In genomic region chr2:102082591-102083586, GRCh38 we compare ENCODE assay signal across 1 cellular context.
TF ChIP-seq lines count a peak whose summit lies in the region.

No MANE protein-coding gene starts in this region.

TF ChIP-seq in K562, 482 proteins besides CTCF, POLR2A, EP300 and RAD21 (continued from another document):
- TF ChIP-seq ETS1 (conservative IDR thresholded peaks at IDR 0.05; ENCODE audit: control insufficient read depth, low read depth, low read length) (no peak), SPI1 (IDR thresholded peaks at IDR 0.05; ENCODE audit: borderline replicate concordance, low read depth, low read length) (peak; percentile 80), THAP7 (CRISPR knock-in tag; IDR thresholded peaks at IDR 0.05) (no peak), GABPB1 (CRISPR knock-in tag; IDR thresholded peaks at IDR 0.05) (no peak), TBL1XR1 (IDR thresholded peaks at IDR 0.05; ENCODE audit: low read length in 2 of 2) (no peak), MITF (IDR thresholded peaks at IDR 0.05) (no peak), ZNF146 (CRISPR knock-in tag; IDR thresholded peaks at IDR 0.05; ENCODE audit: unreplicated experiment) (no peak), CLOCK (CRISPR knock-in tag; IDR thresholded peaks at IDR 0.05; ENCODE audit: borderline replicate concordance) (no peak), ZNF592 (IDR thresholded peaks at IDR 0.05) (no peak), PPARD (CRISPR knock-in tag; IDR thresholded peaks at IDR 0.05) (no peak), PCBP2 (IDR thresholded peaks at IDR 0.05; ENCODE audit: low read depth, low read length, poor library complexity, severe bottlenecking) (no peak), ZNF175 (CRISPR knock-in tag; IDR thresholded peaks at IDR 0.05; ENCODE audit: low read depth) (no peak), MAZ (CRISPR knock-in tag; conservative IDR thresholded peaks at IDR 0.05 in 1 of 2, IDR thresholded peaks at IDR 0.05 in 1 of 2) (no peak), CHAMP1 (IDR thresholded peaks at IDR 0.05) (no peak), ARID1B (IDR thresholded peaks at IDR 0.05) (0 out of 2 replicates have a peak, but pooled peaks have one; percentile 21), MTA1 (IDR thresholded peaks at IDR 0.05; ENCODE audit: borderline replicate concordance) (no peak), ZKSCAN1 (IDR thresholded peaks at IDR 0.05; ENCODE audit: low read depth, low read length) (no peak), MED1 (CRISPR knock-in tag; IDR thresholded peaks at IDR 0.05; ENCODE audit: borderline replicate concordance) (no peak), MAFF (IDR thresholded peaks at IDR 0.05; ENCODE audit: low read length) (no peak), BCL6 (CRISPR knock-in tag; IDR thresholded peaks at IDR 0.05) (no peak), ZNF75A (CRISPR knock-in tag; IDR thresholded peaks at IDR 0.05) (no peak), ZNF316 (IDR thresholded peaks at IDR 0.05) (peak; percentile 38; the same call in 1 of the 2 replicates), ARID2 (IDR thresholded peaks at IDR 0.05) (no peak), EZH2 (IDR thresholded peaks at IDR 0.05; ENCODE audit: borderline replicate concordance, low read depth, low read length) (no peak), ZNF707 (CRISPR knock-in tag; conservative IDR thresholded peaks at IDR 0.05) (no peak), PTTG1 (tag; IDR thresholded peaks at IDR 0.05; ENCODE audit: low read depth) (no peak), ESRRA (IDR thresholded peaks at IDR 0.05; ENCODE audit: borderline replicate concordance, low read depth) (0 out of 2 replicates have a peak, but pooled peaks have one; percentile 42), PTBP1 (IDR thresholded peaks at IDR 0.05; ENCODE audit: low read depth, low read length) (no peak)
